In the genomic region with DNA sequence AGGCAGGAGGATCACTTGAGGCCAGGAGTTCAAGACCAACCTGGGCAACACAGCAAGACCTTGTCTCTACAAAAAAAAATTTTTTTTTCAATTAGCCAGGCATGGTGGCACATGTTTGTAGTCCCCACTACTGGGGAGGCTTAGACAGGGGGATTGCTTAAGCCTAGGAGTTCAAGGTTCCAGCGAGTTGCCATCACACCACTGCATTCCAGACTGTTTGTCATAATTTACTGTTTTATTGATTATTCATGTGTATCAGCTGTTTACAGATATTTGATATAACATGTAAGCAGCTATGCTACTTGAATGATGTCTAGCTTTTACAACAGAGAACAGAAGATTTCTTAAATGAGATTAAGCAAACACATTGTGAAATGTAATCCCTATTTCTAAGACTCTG, we compare ENCODE assay signal across 9 cellular contexts. TPM values are rescaled to one million over a fixed set of nuclear protein-coding genes. Genes with fewer than 3 reads are reported as not detected.
"Had no signal": no experiment of that assay in that cellular context is flagged by ENCODE, and none has a peak within 500 bp of the region (broad histone marks: within the 10 kb centered on the region; RNA-seq: fewer than 3 reads in every experiment).

No MANE protein-coding gene starts in this region.

- H3K4me3 Mint-ChIP-seq: HFFc6 had no signal

- DNase-seq: GM23248, GOT3, H7, HFFc6, IMR-90, KG1 had no signal

- FAIRE-seq: K562 had no signal

- H3K27ac Mint-ChIP-seq: HFFc6 had no signal

RNA-seq across cellular contexts. Expression of a gene that starts 35.3 kb away (rescaled TPM):
- total RNA-seq: HFFc6 had no signal

RNA-seq across cellular contexts. Expression of a gene that starts 58.4 kb away (rescaled TPM):
- total RNA-seq: GM23248, H4, H7, HFFc6, HT1080, IMR-90 had no signal
